ENCODE assay signal across 11 cellular contexts in the genomic region with DNA sequence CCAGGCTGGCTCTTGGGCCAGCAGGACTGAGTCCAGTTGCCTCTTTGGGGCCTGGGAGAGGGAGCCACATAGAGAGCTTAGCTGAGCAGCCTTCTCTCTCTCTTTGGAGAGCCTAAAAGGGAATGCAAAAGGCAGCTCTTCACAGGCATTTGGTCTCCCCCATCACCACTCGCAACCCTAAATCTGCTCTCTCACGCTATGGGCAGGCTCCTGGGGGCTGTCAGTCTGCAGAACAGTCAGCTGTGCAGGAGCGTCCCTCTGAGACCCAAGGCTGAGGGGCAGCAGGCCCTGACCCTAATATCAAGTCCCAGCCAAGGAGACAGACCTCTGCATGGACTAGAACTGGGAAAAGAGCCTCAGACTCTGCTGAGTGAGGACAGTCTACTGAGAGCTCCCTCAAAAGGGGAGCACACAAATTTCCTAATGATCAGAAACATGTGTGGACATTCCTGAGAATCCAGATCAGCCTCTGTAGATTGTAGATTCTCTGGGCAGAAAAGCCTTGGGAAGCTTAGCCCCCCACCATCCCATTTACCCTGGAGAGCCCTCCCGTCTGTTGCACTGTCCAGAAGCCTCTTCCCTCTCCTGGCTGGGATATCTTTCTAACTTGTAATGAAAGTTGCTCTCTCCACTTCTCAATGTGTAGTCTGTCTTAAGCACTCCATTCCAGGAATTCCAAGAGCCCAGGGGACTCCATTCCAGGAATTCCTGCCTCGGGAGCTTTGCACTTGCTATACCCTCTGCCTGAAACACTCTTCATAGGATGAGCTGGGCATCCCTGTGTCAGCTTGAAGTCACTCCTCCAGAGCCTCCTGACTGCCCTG.
DNase-seq lines count a peak whose midpoint lies in the region; ATAC-seq and TF ChIP-seq lines count a peak whose summit lies in the region.
"Had no signal": no experiment of that assay in that cellular context is flagged by ENCODE, and none has a peak within 500 bp of the region (broad histone marks: within the 10 kb centered on the region; RNA-seq: fewer than 3 reads in every experiment).

No MANE protein-coding gene starts in this region.

- H3K27ac ChIP-seq in gastroesophageal sphincter (peak overlapping the region in 1 of 4 donors; percentile 10), vagina (no peak overlapping the region)

- no peaks in the 10 kb centered on the region for H3K36me3 ChIP-seq in gastroesophageal sphincter
- H3K36me3 ChIP-seq in vagina, result no peaks in the 10 kb centered on the region

- TF ChIP-seq POLR2A in gastroesophageal sphincter (IDR thresholded peaks at IDR 0.05) (no peak), vagina (IDR thresholded peaks at IDR 0.05) (no peak)

- WGBS in gastroesophageal sphincter (ENCODE audit: low coverage in 1 of 2), 2 donors, result 80% methylated on average over 1 of the region's 5 CpGs; no CpG with 5 or more reads in 1 of the 2 donors

- ATAC-seq in gastroesophageal sphincter, result peak; percentile 59
- no peak for ATAC-seq in GM18520 (IDR thresholded peaks at IDR 0.05; ENCODE audit: unreplicated experiment)

- H3K4me1 ChIP-seq in gastroesophageal sphincter (peaks cover 0 to 7% (median 0%) of the 10 kb centered on the region in 3 donors), vagina (no peaks in the 10 kb centered on the region)

- TF ChIP-seq CTCF in gastroesophageal sphincter (IDR thresholded peaks at IDR 0.05) (no peak), vagina (IDR thresholded peaks at IDR 0.05) (no peak)

- no peaks in the 10 kb centered on the region for H3K27me3 ChIP-seq in gastroesophageal sphincter
- H3K27me3 ChIP-seq in vagina, result no peaks in the 10 kb centered on the region

- intact Hi-C loops in vagina (cut with DNase I), result no loop called here

- H3K9me3 ChIP-seq in gastroesophageal sphincter (no peaks in the 10 kb centered on the region), vagina (no peaks in the 10 kb centered on the region)

- peak; percentile 42 for DNase-seq in GM04504 (ENCODE audit: low read depth)
- DNase-seq in SW480 (ENCODE audit: low spot score), result peak; percentile 38
- DNase-seq in renal cortical epithelial cell (ENCODE audit: low read depth), result peak; percentile 45
- DNase-seq in activated CD8-positive, alpha-beta memory T cell treated with anti-CD3 and anti-CD28 coated beads for 24 hours, result no peak
- no peak for DNase-seq in NCI-H2171 (lab: John Stamatoyannopoulos, UW)
- no peak for DNase-seq in vagina (ENCODE audit: extremely low spot score in 2 of 2)
- DNase-seq: activated CD4-positive, CD25-positive, alpha-beta regulatory T cell; Kasumi-1; stimulated activated CD4-positive, alpha-beta T cell treated with anti-CD3 and anti-CD28 coated beads, Interleukin-15, amount 100 ng/mL, for 24 hours had no signal

- H3K4me3 ChIP-seq in gastroesophageal sphincter (no peak overlapping the region), vagina (no peak overlapping the region)

- no peak for TF ChIP-seq EP300 in gastroesophageal sphincter (IDR thresholded peaks at IDR 0.05)

Comparison
In these comparisons a context has a peak if more than half of its experiments do, and no peak if none do; other contexts are left out.
1. DNase-seq: peak in GM04504 (single experiment), SW480 (single experiment) and renal cortical epithelial cell (single experiment); none in activated CD8-positive, alpha-beta memory T cell treated with anti-CD3 and anti-CD28 coated beads for 24 hours (single experiment), NCI-H2171 (single experiment) and vagina (0 of 2).